In the genomic region with DNA sequence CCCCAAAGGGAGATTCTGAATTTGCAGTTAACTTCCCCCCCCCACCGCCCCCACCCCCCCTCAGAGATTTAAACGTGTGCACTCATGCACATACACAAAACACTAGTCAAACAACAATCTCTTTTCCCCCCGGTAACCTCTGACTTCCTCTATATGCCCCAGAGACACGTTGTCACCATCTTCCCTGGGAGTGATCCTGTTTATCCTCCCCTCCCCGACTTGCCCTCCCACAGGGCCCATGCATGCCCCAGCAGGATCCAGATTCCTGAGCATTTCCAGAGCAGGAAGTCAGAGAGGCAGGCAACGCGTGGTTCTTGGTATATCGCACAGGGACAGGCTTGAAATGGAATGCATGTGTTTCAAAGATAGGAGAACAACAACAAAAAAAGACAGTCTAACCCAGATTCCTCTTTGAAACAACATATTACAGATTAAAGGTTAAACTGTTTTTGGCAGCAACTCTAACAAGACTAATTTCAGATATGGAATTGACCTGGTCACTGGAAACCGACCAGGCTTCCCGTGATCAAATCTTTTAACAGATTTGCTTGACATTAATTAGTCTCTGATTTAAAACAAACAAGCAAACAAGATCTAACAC, we compare ENCODE assay signal across 8 cellular contexts. TPM values are rescaled to one million over a fixed set of nuclear protein-coding genes. Genes with fewer than 3 reads are reported as not detected.
DNase-seq lines count a peak whose midpoint lies in the region; ATAC-seq and TF ChIP-seq lines count a peak whose summit lies in the region.

No MANE protein-coding gene starts in this region.

- H3K79me2 ChIP-seq in DOHH2 (ENCODE audit: control insufficient read depth, low read length), result peaks cover 62% of the 10 kb centered on the region

- ATAC-seq in GM19455 (IDR thresholded peaks at IDR 0.05; ENCODE audit: unreplicated experiment), result no peak
- ATAC-seq in GM18909 (IDR thresholded peaks at IDR 0.05; ENCODE audit: poor library complexity, unreplicated experiment), result no peak

- no peaks in the 10 kb centered on the region for H3K9me3 Mint-ChIP-seq in activated naive CD8-positive, alpha-beta T cell treated with anti-CD3 and anti-CD28 coated beads for 36 hours

- H3K27ac Mint-ChIP-seq in activated naive CD8-positive, alpha-beta T cell treated with anti-CD3 and anti-CD28 coated beads for 36 hours, result peak overlapping the region; percentile 80

- H3K36me3 Mint-ChIP-seq in activated naive CD8-positive, alpha-beta T cell treated with anti-CD3 and anti-CD28 coated beads for 36 hours, result peaks cover 6% of the 10 kb centered on the region

- no peak for TF ChIP-seq CTCF in DOHH2 (IDR thresholded peaks at IDR 0.05; ENCODE audit: low read depth, low read length, poor library complexity, severe bottlenecking)
- no peak for TF ChIP-seq CTCF in right atrium auricular region (IDR thresholded peaks at IDR 0.05)

- H3K27me3 ChIP-seq in DOHH2 (ENCODE audit: control insufficient read depth, low read length), result no peaks in the 10 kb centered on the region
- no peaks in the 10 kb centered on the region for H3K27me3 ChIP-seq in right atrium auricular region
- no peaks in the 10 kb centered on the region for H3K27me3 ChIP-seq in rectal smooth muscle tissue (ENCODE audit: control insufficient read depth, insufficient read depth, low read length)

- peak overlapping the region; percentile 92 for H3K4me3 Mint-ChIP-seq in activated naive CD8-positive, alpha-beta T cell treated with anti-CD3 and anti-CD28 coated beads for 36 hours

- no peaks in the 10 kb centered on the region for H3F3A ChIP-seq in DOHH2 (ENCODE audit: control insufficient read depth, insufficient read depth)

- peaks cover 31% of the 10 kb centered on the region for H3K4me1 ChIP-seq in DOHH2 (ENCODE audit: control insufficient read depth, low read length)
- peaks cover 0 to 61% of the 10 kb centered on the region in 2 donors for H3K4me1 ChIP-seq in right atrium auricular region
- H3K4me1 ChIP-seq in rectal smooth muscle tissue (ENCODE audit: control insufficient read depth, insufficient read depth, low read length), result peaks cover 26% of the 10 kb centered on the region

- H3K9me3 ChIP-seq in DOHH2 (ENCODE audit: control insufficient read depth, insufficient read depth, low read length) (no peaks in the 10 kb centered on the region), right atrium auricular region (no peaks in the 10 kb centered on the region)

- H4K20me1 ChIP-seq in DOHH2 (ENCODE audit: control insufficient read depth, insufficient read depth, low read depth, low read length), result peaks cover 10% of the 10 kb centered on the region; the same call in 1 of the 2 replicates

- H3K36me3 ChIP-seq in DOHH2 (ENCODE audit: control insufficient read depth, low read length) (0 out of 2 replicates have a peak, but pooled peaks cover 5% of the 10 kb centered on the region), right atrium auricular region (no peaks in the 10 kb centered on the region), rectal smooth muscle tissue (ENCODE audit: control insufficient read depth, insufficient read depth, low read length) (no peaks in the 10 kb centered on the region)

- H3K27ac ChIP-seq in DOHH2 (ENCODE audit: low read depth, low read length) (no peak overlapping the region), right atrium auricular region (peak overlapping the region; percentile 95 to 96), rectal smooth muscle tissue (ENCODE audit: low read depth, low read length) (peak overlapping the region; percentile 99)

- DNase-seq in KBM-7 (peak; percentile 71), right atrium auricular region (ENCODE audit: low spot score) (no peak), cerebellar cortex (ENCODE audit: low spot score) (no peak)
- no peak for DNase-seq in activated naive CD8-positive, alpha-beta T cell treated with anti-CD3 and anti-CD28 coated beads for 36 hours

- H3K4me2 ChIP-seq in DOHH2 (ENCODE audit: low read length), result peak overlapping the region; percentile 80

- H3K4me3 ChIP-seq in DOHH2 (ENCODE audit: low read length) (peak overlapping the region; percentile 91), right atrium auricular region (peak overlapping the region; percentile 97 to 100), rectal smooth muscle tissue (ENCODE audit: low read length) (peak overlapping the region; percentile 91)

- in situ Hi-C loops in KBM-7 (cut with MboI; ENCODE audit: low pct_unique_long_range_greater_than_20kb, low sequenced_read_pairs), result loop anchor here (10.0 kb wide), 1 partner anchor 122 kb away; no protein-coding TSS in a partner anchor

- H3K27me3 Mint-ChIP-seq in activated naive CD8-positive, alpha-beta T cell treated with anti-CD3 and anti-CD28 coated beads for 36 hours, result no peaks in the 10 kb centered on the region

- peak overlapping the region; percentile 32 for H3K9ac ChIP-seq in rectal smooth muscle tissue (ENCODE audit: low read length)

- H3K4me1 Mint-ChIP-seq in activated naive CD8-positive, alpha-beta T cell treated with anti-CD3 and anti-CD28 coated beads for 36 hours, result peaks cover 44% of the 10 kb centered on the region

- H3K9me2 ChIP-seq in DOHH2 (replicated peaks; ENCODE audit: control insufficient read depth, low read length), result no peaks in the 10 kb centered on the region

RNA-seq across cellular contexts. Expression of gene BLCAP, which starts 1.3 kb away (rescaled TPM):
- 10 to 100 TPM; 29.4 to 30.9 TPM for total RNA-seq in activated naive CD8-positive, alpha-beta T cell treated with anti-CD3 and anti-CD28 coated beads for 36 hours
- total RNA-seq in right atrium auricular region, result 10 to 100 TPM; 66.6 to 78.7 TPM

RNA-seq across cellular contexts. Expression of gene NNAT, which starts 5.3 kb away (rescaled TPM):
- under 1 TPM; 0.23 to 0.36 TPM for total RNA-seq in activated naive CD8-positive, alpha-beta T cell treated with anti-CD3 and anti-CD28 coated beads for 36 hours
- 1 to 10 TPM in 1 of 2 donors, under 1 TPM in 1; 0.78 to 2.6 TPM for total RNA-seq in right atrium auricular region
